In genomic region chr20:34562643-34563042, GRCh38 we compare ENCODE assay signal across 8 cellular contexts. TPM values are rescaled to one million over a fixed set of nuclear protein-coding genes. Genes with fewer than 3 reads are reported as not detected.
DNase-seq lines count a peak whose midpoint lies in the region; ATAC-seq and TF ChIP-seq lines count a peak whose summit lies in the region.

No MANE protein-coding gene starts in this region.

- peak; percentile 50 for TF ChIP-seq CTCF in AG09309 (IDR thresholded peaks at IDR 0.05; ENCODE audit: control insufficient read depth, insufficient read depth, low read depth, low read length, missing control alignments)
- peak; percentile 46 for TF ChIP-seq CTCF in GM12865 (IDR thresholded peaks at IDR 0.05; ENCODE audit: insufficient read depth, low read depth, low read length, missing control alignments)

- no peak for DNase-seq in AG09309 (ENCODE audit: low read depth)
- peak; percentile 34 for DNase-seq in GM12865 (ENCODE audit: low read depth)
- DNase-seq in SK-MEL-5 (ENCODE audit: low read depth, low spot score): peak; percentile 63
- DNase-seq in iPS-NIHi7 (ENCODE audit: extremely low spot score): peak; percentile 63
- no peak for DNase-seq in NCI-H1417 treated with DMSO at 0.1 percent for 48 hours (lab: John Stamatoyannopoulos, UW)
- DNase-seq in NOMO-1 (lab: John Stamatoyannopoulos, UW; ENCODE audit: unreplicated experiment in 2 of 2): no peak

- ATAC-seq in GM18858 (IDR thresholded peaks at IDR 0.05; ENCODE audit: unreplicated experiment) (no peak), HG02970 (IDR thresholded peaks at IDR 0.05; ENCODE audit: low FRiP score, unreplicated experiment) (no peak)

- in situ Hi-C loops in SK-MEL-5 (cut with HindIII; ENCODE audit: low pct_unique_long_range_greater_than_20kb, low sequenced_read_pairs): no loop called here

- H3K4me3 ChIP-seq in AG09309 (ENCODE audit: control insufficient read depth, low read depth, low read length) (no peak overlapping the region), GM12865 (ENCODE audit: low read depth, low read length) (no peak overlapping the region)

RNA-seq across cellular contexts. Expression of gene MAP1LC3A, which starts 4.1 kb away (rescaled TPM):
- total RNA-seq in SK-MEL-5 (2014; rRNA removed; shearing (Covaris generic)): 1.1 and 1.5 TPM in 2 replicates
- polyA plus RNA-seq in SK-MEL-5 (2015; cell fraction: cytosol; rRNA removed): 0.31 TPM in 1 of 2 replicates, not detected in the other
- polyA plus RNA-seq in SK-MEL-5 (2015; cell fraction: nucleus; rRNA removed): 0.35 TPM in 1 of 2 replicates, not detected in the other

RNA-seq across cellular contexts. Expression of gene DYNLRB1, which starts 46.4 kb away (rescaled TPM):
- total RNA-seq in SK-MEL-5 (2014; rRNA removed; shearing (Covaris generic)): 223 and 259 TPM in 2 replicates
- 127 and 175 TPM in 2 replicates for polyA plus RNA-seq in SK-MEL-5 (2015; cell fraction: cytosol; rRNA removed)
- polyA plus RNA-seq in SK-MEL-5 (2015; cell fraction: nucleus; rRNA removed): 19.2 and 31.2 TPM in 2 replicates

Comparison
In these comparisons a context has a peak if more than half of its experiments do, and no peak if none do; other contexts are left out.
1. DNase-seq: peak in GM12865 (single experiment), SK-MEL-5 (single experiment) and iPS-NIHi7 (single experiment); none in AG09309 (single experiment), NCI-H1417 treated with DMSO at 0.1 percent for 48 hours (single experiment) and NOMO-1 (0 of 2).